8 cellular contexts compared by ENCODE assay signal in genomic region chr9:135978650-135979461, GRCh38. TPM values are rescaled to one million over a fixed set of nuclear protein-coding genes. Genes with fewer than 3 reads are reported as not detected.
A peak's percentile ranks its signal among the peaks of the same experiment; 100 is the strongest.
DNase-seq lines count a peak whose midpoint lies in the region; ATAC-seq and TF ChIP-seq lines count a peak whose summit lies in the region.

No MANE protein-coding gene starts in this region.

- no peak overlapping the region for H3K9ac ChIP-seq in smooth muscle cell (ENCODE audit: low read depth)

- H3K9me3 Mint-ChIP-seq in activated T-helper 17 cell treated with anti-CD3 and anti-CD28 coated beads, Interleukin-2, amount 50 U/mL, for 72 hours: no peaks in the 10 kb centered on the region

- H3F3A ChIP-seq in smooth muscle cell (ENCODE audit: low read depth): peaks cover 4% of the 10 kb centered on the region

- H3K36me3 Mint-ChIP-seq in activated T-helper 17 cell treated with anti-CD3 and anti-CD28 coated beads, Interleukin-2, amount 50 U/mL, for 72 hours (ENCODE audit: low read depth): no peaks in the 10 kb centered on the region

- TF ChIP-seq CTCF in 22Rv1 (IDR thresholded peaks at IDR 0.05): no peak
- no peak for TF ChIP-seq CTCF in smooth muscle cell (IDR thresholded peaks at IDR 0.05; ENCODE audit: borderline replicate concordance, insufficient read depth, poor library complexity, severe bottlenecking)
- no peak for TF ChIP-seq CTCF in spleen (IDR thresholded peaks at IDR 0.05 in 8 of 11, conservative IDR thresholded peaks at IDR 0.05 in 3 of 11)

- H3K27me3 ChIP-seq in smooth muscle cell (ENCODE audit: low read depth) (no peaks in the 10 kb centered on the region), spleen (replicated peaks in 1 of 7) (peaks cover 0 to 41% (median 0%) of the 10 kb centered on the region in 7 donors)

- H3K4me3 Mint-ChIP-seq in activated T-helper 17 cell treated with anti-CD3 and anti-CD28 coated beads, Interleukin-2, amount 50 U/mL, for 72 hours: peak overlapping the region; percentile 28

- no peaks in the 10 kb centered on the region for H3K27me3 Mint-ChIP-seq in activated T-helper 17 cell treated with anti-CD3 and anti-CD28 coated beads, Interleukin-2, amount 50 U/mL, for 72 hours

- no peaks in the 10 kb centered on the region for H3K36me3 ChIP-seq in smooth muscle cell (ENCODE audit: low read depth)
- H3K36me3 ChIP-seq in spleen: no peaks in the 10 kb centered on the region

- H3K9me3 ChIP-seq in smooth muscle cell (replicated peaks; ENCODE audit: low read depth) (no peaks in the 10 kb centered on the region), spleen (no peaks in the 10 kb centered on the region)

- H3K27ac ChIP-seq in 22Rv1 (0 out of 2 replicates have a peak overlapping the region, but pooled peaks have one; percentile 1), smooth muscle cell (ENCODE audit: low read depth) (no peak overlapping the region), spleen (peak overlapping the region in 3 of 8 donors; percentile 27 to 53 (median 35))

- H4K20me1 ChIP-seq in smooth muscle cell (ENCODE audit: low read depth): no peaks in the 10 kb centered on the region

- peak; percentile 69 for ATAC-seq in activated T-helper 17 cell treated with anti-CD3 and anti-CD28 coated beads, Interleukin-2, amount 50 U/mL, for 72 hours (replicated peaks)
- no peak for ATAC-seq in GM18909 (IDR thresholded peaks at IDR 0.05; ENCODE audit: poor library complexity, unreplicated experiment)

- no peak overlapping the region for H3K4me2 ChIP-seq in smooth muscle cell

- no peak overlapping the region for H2AFZ ChIP-seq in smooth muscle cell (ENCODE audit: low read depth)

- H3K27ac Mint-ChIP-seq in activated T-helper 17 cell treated with anti-CD3 and anti-CD28 coated beads, Interleukin-2, amount 50 U/mL, for 72 hours: no peak overlapping the region

- intact Hi-C loops in spleen (cut with DNase I; ENCODE audit: low total_unique reads): no loop called here

- no peak for TF ChIP-seq POLR2A in spleen (IDR thresholded peaks at IDR 0.05)

- WGBS in smooth muscle cell (ENCODE audit: low lambda C conversion rate): 72% methylated on average over 19 of the region's 19 CpGs
- 7 to 18% (median 12%) methylated on average over 16 to 19 of the region's 19 CpGs for WGBS in spleen, 5 donors

- H3K4me3 ChIP-seq in smooth muscle cell (no peak overlapping the region), spleen (peak overlapping the region in 1 of 8 donors; percentile 11)

- H3K4me1 ChIP-seq in smooth muscle cell (ENCODE audit: low read depth) (peaks cover 9% of the 10 kb centered on the region), spleen (peaks cover 4 to 26% (median 14%) of the 10 kb centered on the region in 6 donors)

- peaks cover 5% of the 10 kb centered on the region for H3K4me1 Mint-ChIP-seq in activated T-helper 17 cell treated with anti-CD3 and anti-CD28 coated beads, Interleukin-2, amount 50 U/mL, for 72 hours

- DNase-seq in NCI-H69 (lab: John Stamatoyannopoulos, UW) (peak; percentile 53), medulla oblongata (ENCODE audit: extremely low spot score) (peak; percentile 55), NAMALWA (ENCODE audit: low spot score) (no peak), smooth muscle cell (lab: John Stamatoyannopoulos, UW; ENCODE audit: unreplicated experiment) (no peak), spleen (no peak)

- H3K79me2 ChIP-seq in smooth muscle cell (ENCODE audit: low read depth): no peaks in the 10 kb centered on the region

RNA-seq across cellular contexts. Expression of gene UBAC1, which starts 17.7 kb away (rescaled TPM):
- total RNA-seq in activated T-helper 17 cell treated with anti-CD3 and anti-CD28 coated beads, Interleukin-2, amount 50 U/mL, for 72 hours: 10 to 100 TPM; 37.8 to 39.8 TPM
- total RNA-seq in smooth muscle cell (34.3 and 35.3 TPM in 2 replicates), spleen (10 to 100 TPM; 32.3 to 45.8 (median 34.0) TPM)
- polyA plus RNA-seq in smooth muscle cell (43.5 and 50.4 TPM in 2 replicates), spleen (10 to 100 TPM; 28.0 to 45.3 (median 35.0) TPM)

Comparison
In these comparisons a context has a peak if more than half of its experiments do, and no peak if none do; other contexts are left out.
1. DNase-seq: peak in NCI-H69 (single experiment) and medulla oblongata (single experiment); none in NAMALWA (single experiment), smooth muscle cell (single experiment) and spleen (single experiment).